6 cellular contexts compared by ENCODE assay signal in genomic region chr1:19998823-19999222, GRCh38. TPM values are rescaled to one million over a fixed set of nuclear protein-coding genes. Genes with fewer than 3 reads are reported as not detected.
"Had no signal": no experiment of that assay in that cellular context is flagged by ENCODE, and none has a peak within 500 bp of the region (broad histone marks: within the 10 kb centered on the region; RNA-seq: fewer than 3 reads in every experiment).

No MANE protein-coding gene starts in this region.

RNA-seq across cellular contexts. Expression of gene PLA2G2A, which starts 19.4 kb away (rescaled TPM):
- total RNA-seq: activated CD4-positive, alpha-beta memory T cell treated with anti-CD3 and anti-CD28 coated beads, Interleukin-2, amount 10 ng/mL, durations not matched to agents 7 days and 5 days; activated CD4-positive, alpha-beta T cell treated with anti-CD3 and anti-CD28 coated beads, Interleukin-2, amount 10 ng/mL, durations not matched to agents 7 days and 5 days; activated naive CD8-positive, alpha-beta T cell treated with anti-CD3 and anti-CD28 coated beads, Interleukin-2, amount 10 ng/mL, durations not matched to agents 7 days and 5 days; kidney epithelial cell; mammary epithelial cell; T-helper 17 cell had no signal
